In genomic region chr2:66512626-66513025, GRCh38 we compare ENCODE assay signal across 18 cellular contexts.
DNase-seq lines count a peak whose midpoint lies in the region; ATAC-seq and TF ChIP-seq lines count a peak whose summit lies in the region.
"Had no signal": no experiment of that assay in that cellular context is flagged by ENCODE, and none has a peak within 500 bp of the region (broad histone marks: within the 10 kb centered on the region; RNA-seq: fewer than 3 reads in every experiment).

No MANE protein-coding gene starts in this region.

- no peak overlapping the region for H3K27ac Mint-ChIP-seq in GM23338
- H3K27ac Mint-ChIP-seq: CD4-positive, CD25-positive, alpha-beta regulatory T cell; CD8-positive, alpha-beta memory T cell; H9 had no signal

- no peak overlapping the region for H2AK5ac ChIP-seq in mesenchymal stem cell (ENCODE audit: low read length, severe bottlenecking)

- no peak overlapping the region for H2BK5ac ChIP-seq in mesenchymal stem cell (ENCODE audit: low read depth, low read length, poor library complexity, severe bottlenecking)

- H3K4me1 ChIP-seq in A673 (ENCODE audit: insufficient read depth, low read length, poor library complexity, severe bottlenecking) (peaks cover 48% of the 10 kb centered on the region), adipocyte (ENCODE audit: control insufficient read depth, insufficient read depth, low read length) (peaks cover 18% of the 10 kb centered on the region), mesenchymal stem cell (ENCODE audit: control insufficient read depth, insufficient read depth, low read depth, low read length) (peaks cover 6% of the 10 kb centered on the region), GM23338 (ENCODE audit: insufficient read depth) (peaks cover 67% of the 10 kb centered on the region)
- peaks cover 0 to 7% (median 2%) of the 10 kb centered on the region in 10 experiments; a peak in 4 of 20 replicates for H3K4me1 ChIP-seq in BLaER1 treated with 17β-estradiol and CSF1 and Interleukin-3, amounts not matched to agents 10 nM and 100 nM

- H4K20me1 ChIP-seq in BLaER1 treated with 17β-estradiol and CSF1 and Interleukin-3, amounts not matched to agents 10 nM and 100 nM: no peaks in the 10 kb centered on the region
- H4K20me1 ChIP-seq in GM23338 (replicated peaks; ENCODE audit: insufficient read depth): no peaks in the 10 kb centered on the region

- 0 out of 2 replicates have a peak, but pooled peaks cover 10% of the 10 kb centered on the region for H3F3A ChIP-seq in GM23338 (replicated peaks; ENCODE audit: low read depth)

- H3K9me3 Mint-ChIP-seq in GM23338: no peaks in the 10 kb centered on the region; the same call in 2 of the 3 replicates
- H3K9me3 Mint-ChIP-seq: CD4-positive, CD25-positive, alpha-beta regulatory T cell; H9 had no signal

- H3K4me2 ChIP-seq in BLaER1 treated with 17β-estradiol and CSF1 and Interleukin-3, amounts not matched to agents 10 nM and 100 nM: peak overlapping the region in 6 of 11 experiments; percentile 19 to 35 (median 28); a peak in 7 of 22 replicates
- H3K4me2 ChIP-seq in mesenchymal stem cell (ENCODE audit: low read length, poor library complexity, severe bottlenecking) (no peak overlapping the region), GM23338 (no peak overlapping the region)
- H3K4me2 ChIP-seq: KMS-11 had no signal

- peak; percentile 48 for DNase-seq in A673 (ENCODE audit: low spot score)
- peak; percentile 3 for DNase-seq in adipocyte (ENCODE audit: low read depth)
- peak; percentile 62 for DNase-seq in mesenchymal stem cell
- no peak for DNase-seq in stimulated activated naive CD4-positive, alpha-beta T cell (lab: John Stamatoyannopoulos, UW)
- DNase-seq in GM23338 (ENCODE audit: low spot score): no peak
- no peak for DNase-seq in T-helper 9 cell
- DNase-seq: 8988T; C1 segment of cervical spinal cord; Caco-2; CD4-positive, CD25-positive, alpha-beta regulatory T cell; CD8-positive, alpha-beta memory T cell; DMS153; DMS79; GDM1; H9 had no signal

- no peak overlapping the region for H3K4me3 ChIP-seq in A673 (ENCODE audit: low read depth, low read length, poor library complexity, severe bottlenecking)
- no peak overlapping the region for H3K4me3 ChIP-seq in BLaER1 treated with 17β-estradiol and CSF1 and Interleukin-3, amounts not matched to agents 10 nM and 100 nM
- no peak overlapping the region for H3K4me3 ChIP-seq in adipocyte (ENCODE audit: low read length)
- H3K4me3 ChIP-seq in mesenchymal stem cell (ENCODE audit: insufficient read depth in 1 of 2, low read depth in 1 of 2, low read length in 2 of 2): no peak overlapping the region
- no peak overlapping the region for H3K4me3 ChIP-seq in GM23338

- POLR2A ChIA-PET in A673 (lab: Charles Lee; ENCODE audit: low non-redundant PET): no interaction called here

- H3K79me1 ChIP-seq in mesenchymal stem cell (replicated peaks; ENCODE audit: low read length, poor library complexity, severe bottlenecking): no peaks in the 10 kb centered on the region

- no peaks in the 10 kb centered on the region for H3K9me3 ChIP-seq in A673 (ENCODE audit: low read depth, low read length, poor library complexity, severe bottlenecking)
- H3K9me3 ChIP-seq in BLaER1 treated with 17β-estradiol and CSF1 and Interleukin-3, amounts not matched to agents 10 nM and 100 nM (replicated peaks in 1 of 11): no peaks in the 10 kb centered on the region
- H3K9me3 ChIP-seq in adipocyte (ENCODE audit: control insufficient read depth, low read length): no peaks in the 10 kb centered on the region
- no peaks in the 10 kb centered on the region for H3K9me3 ChIP-seq in mesenchymal stem cell (ENCODE audit: control insufficient read depth, low read length)
- H3K9me3 ChIP-seq: Caco-2 had no signal

- CTCF ChIA-PET in A673 (lab: Charles Lee): no interaction called here

- no peak overlapping the region for H4K8ac ChIP-seq in mesenchymal stem cell (ENCODE audit: low read length)

- peaks cover 3% of the 10 kb centered on the region for H3K27me3 Mint-ChIP-seq in GM23338 (ENCODE audit: insufficient read depth, low read depth, poor library complexity)
- H3K27me3 Mint-ChIP-seq: CD4-positive, CD25-positive, alpha-beta regulatory T cell had no signal

- H2BK12ac ChIP-seq in mesenchymal stem cell (ENCODE audit: low read length in 2 of 2): no peak overlapping the region

- no peaks in the 10 kb centered on the region for H3K27me3 ChIP-seq in A673 (replicated peaks; ENCODE audit: insufficient read depth, low read depth, low read length, poor library complexity)
- 0 out of 22 replicates have a peak, but pooled peaks cover 0 to 5% (median 0%) of the 10 kb centered on the region in 11 experiments for H3K27me3 ChIP-seq in BLaER1 treated with 17β-estradiol and CSF1 and Interleukin-3, amounts not matched to agents 10 nM and 100 nM
- H3K27me3 ChIP-seq in adipocyte (replicated peaks; ENCODE audit: control insufficient read depth, insufficient read depth, low read length): no peaks in the 10 kb centered on the region
- H3K27me3 ChIP-seq in mesenchymal stem cell (ENCODE audit: control insufficient read depth in 1 of 2, insufficient read depth in 1 of 2, low read length in 2 of 2): no peaks in the 10 kb centered on the region
- no peaks in the 10 kb centered on the region; the same call in 1 of the 2 replicates for H3K27me3 ChIP-seq in GM23338 (ENCODE audit: insufficient read depth)

- H3K36me3 ChIP-seq in A673 (ENCODE audit: insufficient read depth, low read length, poor library complexity, severe bottlenecking): peaks cover 14% of the 10 kb centered on the region
- no peaks in the 10 kb centered on the region for H3K36me3 ChIP-seq in BLaER1 treated with 17β-estradiol and CSF1 and Interleukin-3, amounts not matched to agents 10 nM and 100 nM
- no peaks in the 10 kb centered on the region for H3K36me3 ChIP-seq in adipocyte (ENCODE audit: control insufficient read depth, insufficient read depth, low read length, severe bottlenecking)
- H3K36me3 ChIP-seq in mesenchymal stem cell (ENCODE audit: control insufficient read depth in 1 of 2, insufficient read depth in 2 of 2, low read depth in 1 of 2, low read length in 2 of 2): no peaks in the 10 kb centered on the region
- no peaks in the 10 kb centered on the region for H3K36me3 ChIP-seq in GM23338 (ENCODE audit: insufficient read depth)

- H2AFZ ChIP-seq in mesenchymal stem cell (ENCODE audit: low read depth, low read length) (no peak overlapping the region), GM23338 (no peak overlapping the region)

- no peak overlapping the region for H3K4me3 Mint-ChIP-seq in GM23338
- H3K4me3 Mint-ChIP-seq: CD4-positive, CD25-positive, alpha-beta regulatory T cell; CD8-positive, alpha-beta memory T cell; H9 had no signal

- H3K27ac ChIP-seq in A673 (ENCODE audit: low read depth, low read length, poor library complexity, severe bottlenecking) (peak overlapping the region; percentile 54), mesenchymal stem cell (ENCODE audit: low read length, poor library complexity, severe bottlenecking) (no peak overlapping the region), GM23338 (ENCODE audit: low read depth) (no peak overlapping the region)
- no peak overlapping the region for H3K27ac ChIP-seq in BLaER1 treated with 17β-estradiol and CSF1 and Interleukin-3, amounts not matched to agents 10 nM and 100 nM
- H3K27ac ChIP-seq: KMS-11 had no signal

- H3K79me2 ChIP-seq in GM23338 (replicated peaks; ENCODE audit: insufficient read depth): no peaks in the 10 kb centered on the region

- intact Hi-C loops in A673 (cut with micrococcal nuclease; ENCODE audit: unreplicated experiment): no loop called here

- H3K4ac ChIP-seq in mesenchymal stem cell (ENCODE audit: low read depth in 1 of 2, low read length in 2 of 2): no peak overlapping the region

- no peak overlapping the region for H3K14ac ChIP-seq in mesenchymal stem cell (ENCODE audit: low read length in 2 of 2)

- H2BK15ac ChIP-seq in mesenchymal stem cell (ENCODE audit: low read depth, poor library complexity, severe bottlenecking): no peak overlapping the region

- no peak overlapping the region for H2BK120ac ChIP-seq in mesenchymal stem cell (ENCODE audit: low read depth, low read length)

- no peak overlapping the region for H4K91ac ChIP-seq in mesenchymal stem cell (ENCODE audit: low read length)

- H3K4me1 Mint-ChIP-seq in GM23338: peaks cover 50% of the 10 kb centered on the region
- H3K4me1 Mint-ChIP-seq: CD4-positive, CD25-positive, alpha-beta regulatory T cell; CD8-positive, alpha-beta memory T cell had no signal

- H3K23ac ChIP-seq in mesenchymal stem cell (ENCODE audit: low read length in 2 of 2): no peak overlapping the region

- no peaks in the 10 kb centered on the region for H3K36me3 Mint-ChIP-seq in GM23338 (ENCODE audit: low read depth)
- H3K36me3 Mint-ChIP-seq: CD4-positive, CD25-positive, alpha-beta regulatory T cell; CD8-positive, alpha-beta memory T cell had no signal

- H3K18ac ChIP-seq in mesenchymal stem cell (ENCODE audit: low read depth in 1 of 2, low read length in 2 of 2): no peak overlapping the region

- no peak for TF ChIP-seq CTCF in A673 (conservative IDR thresholded peaks at IDR 0.05; ENCODE audit: low read depth, low read length)
- TF ChIP-seq CTCF in GM23338 (conservative IDR thresholded peaks at IDR 0.05; ENCODE audit: low read depth in 2 of 2): no peak

- BruUV-seq in A673 (replicated peaks; lab: Mats Ljungman, UMichigan): no TSS peak

- H3K9ac ChIP-seq in BLaER1 treated with 17β-estradiol and CSF1 and Interleukin-3, amounts not matched to agents 10 nM and 100 nM: no peak overlapping the region
- H3K9ac ChIP-seq in adipocyte (ENCODE audit: low read length) (no peak overlapping the region), mesenchymal stem cell (ENCODE audit: low read length) (no peak overlapping the region)
- H3K9ac ChIP-seq: KMS-11 had no signal

- H3K9me2 ChIP-seq in GM23338 (ENCODE audit: insufficient read depth): no peaks in the 10 kb centered on the region

- no peak for ATAC-seq in GM23338
- no peak for ATAC-seq in GM18520 (IDR thresholded peaks at IDR 0.05; ENCODE audit: unreplicated experiment)

TF ChIP-seq in GM23338, 12 proteins besides CTCF, POLR2A, EP300 and RAD21 (continues in another document):
- TF ChIP-seq POLR2AphosphoS5 (IDR thresholded peaks at IDR 0.05; ENCODE audit: low read depth) (no peak), ZNF331 (CRISPR knock-in tag; IDR thresholded peaks at IDR 0.05; ENCODE audit: low read depth) (no peak), ZNF114 (CRISPR knock-in tag; IDR thresholded peaks at IDR 0.05) (no peak), EZH2phosphoT487 (IDR thresholded peaks at IDR 0.05; ENCODE audit: unreplicated experiment) (no peak), EZH2 (IDR thresholded peaks at IDR 0.05; ENCODE audit: low read depth, unreplicated experiment) (no peak), STAT1 (IDR thresholded peaks at IDR 0.05; ENCODE audit: unreplicated experiment) (no peak), ETS1 (IDR thresholded peaks at IDR 0.05) (no peak)

Comparison
In these comparisons a context has a peak if more than half of its experiments do, and no peak if none do; other contexts are left out.
1. DNase-seq: peak in A673 (single experiment), adipocyte (single experiment) and mesenchymal stem cell (single experiment); none in stimulated activated naive CD4-positive, alpha-beta T cell (0 of 6), GM23338 (single experiment) and T-helper 9 cell (single experiment).
2. H3K4me2 ChIP-seq: peak in BLaER1 treated with 17β-estradiol and CSF1 and Interleukin-3, amounts not matched to agents 10 nM and 100 nM (6 of 11); none in mesenchymal stem cell (single experiment) and GM23338 (single experiment).